Comparison of ENCODE assay signal across 8 cellular contexts in the genomic region with DNA sequence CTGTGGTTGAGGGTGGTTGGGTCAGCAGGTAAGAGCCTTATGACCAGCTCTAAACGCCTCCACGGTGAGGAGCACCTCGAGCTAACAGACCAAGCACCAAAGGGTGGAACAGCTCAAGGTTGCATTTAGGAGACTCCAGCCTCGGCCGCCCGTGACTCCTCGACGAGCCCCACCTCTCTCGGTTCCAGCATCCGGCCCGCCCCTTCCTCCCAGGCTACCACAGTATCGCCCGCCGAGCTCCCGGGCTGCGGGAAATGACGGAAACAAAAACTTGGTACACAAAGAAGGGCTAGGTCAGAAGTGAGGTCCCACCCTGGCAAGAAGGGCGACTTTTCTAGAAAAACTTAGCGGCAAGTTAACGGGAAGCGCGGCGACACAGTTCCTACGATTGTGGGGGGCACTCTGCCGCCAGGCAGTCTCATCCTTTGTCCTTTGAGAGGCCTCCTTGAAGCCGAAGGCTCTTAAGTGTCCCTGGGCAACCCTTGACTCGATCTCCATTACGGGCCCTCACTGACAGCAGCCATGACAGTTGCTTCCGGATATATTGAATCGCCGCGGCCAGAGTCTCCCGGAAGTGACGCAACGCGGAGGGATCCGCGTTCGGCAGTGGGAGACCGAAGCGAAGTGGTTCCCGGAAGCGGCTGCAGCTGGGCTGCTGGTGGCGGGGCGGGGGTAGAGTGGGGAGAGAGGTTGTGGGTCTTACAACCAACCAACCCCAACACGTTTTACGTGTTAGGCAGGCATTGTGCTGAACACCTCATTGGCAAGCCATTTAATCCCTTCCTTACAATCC.
A peak's percentile ranks its signal among the peaks of the same experiment; 100 is the strongest.
DNase-seq lines count a peak whose midpoint lies in the region; ATAC-seq lines count a peak whose summit lies in the region.

No MANE protein-coding gene starts in this region.

- peak; percentile 97 for DNase-seq in AG20443 (ENCODE audit: low spot score)
- peak; percentile 63 to 93 for DNase-seq in NCI-H446 (lab: John Stamatoyannopoulos, UW)
- DNase-seq in activated CD4-positive, CD25-positive, alpha-beta regulatory T cell treated with anti-CD3 and anti-CD28 coated beads, Interleukin-2, amount 50 U/mL, for 16 hours (ENCODE audit: low read depth, low spot score) = peak; percentile 87
- DNase-seq in caudate nucleus (lab: John Stamatoyannopoulos, UW) = peak in 59 of 61 donors; percentile 40 to 93 (median 80)
- peak; percentile 99 for DNase-seq in left kidney (ENCODE audit: low read depth, low spot score)
- DNase-seq in stimulated activated CD4-positive, alpha-beta T cell treated with anti-CD3 and anti-CD28 coated beads, TNF-alpha, amount 100 ng/mL, for 24 hours (ENCODE audit: low read depth in 3 of 3) = peak; percentile 84 to 91 (median 85)

- ATAC-seq in GM19025 (IDR thresholded peaks at IDR 0.05; ENCODE audit: low read depth, unreplicated experiment) = peak; percentile 81
- ATAC-seq in HG03280 (IDR thresholded peaks at IDR 0.05; ENCODE audit: unreplicated experiment) = peak; percentile 86

- peak overlapping the region; percentile 91 for H3K27ac ChIP-seq in caudate nucleus (ENCODE audit: low read depth, low read length)

Comparison
In these comparisons a context has a peak if more than half of its experiments do, and no peak if none do; other contexts are left out.
1. Peak in every context shown above with its lines: DNase-seq, ATAC-seq and H3K27ac ChIP-seq.